ENCODE assay signal across 1 cellular context in genomic region chr1:56029329-56030003, GRCh38.
TF ChIP-seq lines count a peak whose summit lies in the region.

No MANE protein-coding gene starts in this region.

TF ChIP-seq in GM23338, 12 proteins besides CTCF, POLR2A, EP300 and RAD21 (continued from another document):
- no peak for TF ChIP-seq NANOG (IDR thresholded peaks at IDR 0.05; ENCODE audit: borderline replicate concordance)
TF ChIP-seq in GM23338: peak in this region for 0.
